Comparison of ENCODE assay signal across 7 cellular contexts in genomic region chr18:32930695-32931301, GRCh38.
DNase-seq lines count a peak whose midpoint lies in the region; ATAC-seq and TF ChIP-seq lines count a peak whose summit lies in the region.

No MANE protein-coding gene starts in this region.

- in situ Hi-C loops in GM13977 (cut with MboI; ENCODE audit: low pct_unique_long_range_greater_than_20kb, low sequenced_read_pairs, unreplicated experiment) = no loop called here

- DNase-seq in GM13977 (ENCODE audit: low spot score) = peak; percentile 67
- DNase-seq in RKO (ENCODE audit: low spot score) = peak; percentile 89
- DNase-seq in foreskin fibroblast = peak in 1 of 2 donors; percentile 70
- DNase-seq in effector memory CD4-positive, alpha-beta T cell = no peak
- no peak for DNase-seq in activated T-cell treated with anti-CD3 and anti-CD28 coated beads for 4 hours

- TF ChIP-seq EP300 in Ishikawa (IDR thresholded peaks at IDR 0.05; ENCODE audit: borderline replicate concordance) = no peak

- no peaks in the 10 kb centered on the region for H3K27me3 ChIP-seq in effector memory CD4-positive, alpha-beta T cell (replicated peaks; ENCODE audit: control insufficient read depth, insufficient read depth, low read length, poor library complexity, severe bottlenecking)

- TF ChIP-seq CTCF in GM13977 (IDR thresholded peaks at IDR 0.05; ENCODE audit: extremely low read depth, insufficient read depth, missing control alignments) (peak; percentile 77), foreskin fibroblast (IDR thresholded peaks at IDR 0.05; ENCODE audit: low read depth, low read length) (peak; percentile 34)

- TF ChIP-seq RAD21 in Ishikawa (IDR thresholded peaks at IDR 0.05; ENCODE audit: low read depth) = peak; percentile 72

- peak; percentile 97 for ATAC-seq in GM21825 (IDR thresholded peaks at IDR 0.05; ENCODE audit: unreplicated experiment)

- H3K9me3 ChIP-seq in effector memory CD4-positive, alpha-beta T cell (ENCODE audit: control insufficient read depth, low read length) = no peaks in the 10 kb centered on the region

- no peak overlapping the region for H3K4me3 ChIP-seq in foreskin fibroblast (ENCODE audit: low read depth in 1 of 2, low read length in 2 of 2)
- no peak overlapping the region for H3K4me3 ChIP-seq in effector memory CD4-positive, alpha-beta T cell (ENCODE audit: insufficient read depth, low read depth, low read length, poor library complexity, severe bottlenecking)

- no peaks in the 10 kb centered on the region for H3K4me1 ChIP-seq in effector memory CD4-positive, alpha-beta T cell (ENCODE audit: control insufficient read depth, insufficient read depth, low read length, poor library complexity, severe bottlenecking)

- H3K36me3 ChIP-seq in effector memory CD4-positive, alpha-beta T cell (ENCODE audit: control insufficient read depth, insufficient read depth, low read length) = no peaks in the 10 kb centered on the region

- H3K27ac ChIP-seq in effector memory CD4-positive, alpha-beta T cell (ENCODE audit: insufficient read depth, low read length, poor library complexity, severe bottlenecking) = no peak overlapping the region

TF ChIP-seq in Ishikawa, 13 proteins besides CTCF, POLR2A, EP300 and RAD21:
- no peak for TF ChIP-seq TCF12 (IDR thresholded peaks at IDR 0.05; ENCODE audit: low read depth)
- no peak for TF ChIP-seq USF1 (IDR thresholded peaks at IDR 0.05)
- TF ChIP-seq MAX (IDR thresholded peaks at IDR 0.05) = no peak
- no peak for TF ChIP-seq CREB1 (IDR thresholded peaks at IDR 0.05; ENCODE audit: low read depth)
- no peak for TF ChIP-seq YY1 (IDR thresholded peaks at IDR 0.05; ENCODE audit: low read depth)
- no peak for TF ChIP-seq CEBPB (IDR thresholded peaks at IDR 0.05)
- TF ChIP-seq ZBTB7A (IDR thresholded peaks at IDR 0.05; ENCODE audit: low read depth) = no peak
- TF ChIP-seq TAF1 (IDR thresholded peaks at IDR 0.05; ENCODE audit: low read depth) = no peak
- no peak for TF ChIP-seq TEAD4 (IDR thresholded peaks at IDR 0.05)
- no peak for TF ChIP-seq FOXM1 (IDR thresholded peaks at IDR 0.05; ENCODE audit: borderline replicate concordance, low read depth)
- no peak for TF ChIP-seq NFIC (IDR thresholded peaks at IDR 0.05)
- TF ChIP-seq REST (IDR thresholded peaks at IDR 0.05; ENCODE audit: low read depth) = no peak
- no peak for TF ChIP-seq EGR1 (IDR thresholded peaks at IDR 0.05)
TF ChIP-seq in Ishikawa: peak in this region for 0.

Comparison
In these comparisons a context has a peak if more than half of its experiments do, and no peak if none do; other contexts are left out.
1. DNase-seq: peak in GM13977 (single experiment) and RKO (single experiment); none in effector memory CD4-positive, alpha-beta T cell (0 of 3) and activated T-cell treated with anti-CD3 and anti-CD28 coated beads for 4 hours (single experiment).